ENCODE assay signal across 2 cellular contexts in the genomic region with DNA sequence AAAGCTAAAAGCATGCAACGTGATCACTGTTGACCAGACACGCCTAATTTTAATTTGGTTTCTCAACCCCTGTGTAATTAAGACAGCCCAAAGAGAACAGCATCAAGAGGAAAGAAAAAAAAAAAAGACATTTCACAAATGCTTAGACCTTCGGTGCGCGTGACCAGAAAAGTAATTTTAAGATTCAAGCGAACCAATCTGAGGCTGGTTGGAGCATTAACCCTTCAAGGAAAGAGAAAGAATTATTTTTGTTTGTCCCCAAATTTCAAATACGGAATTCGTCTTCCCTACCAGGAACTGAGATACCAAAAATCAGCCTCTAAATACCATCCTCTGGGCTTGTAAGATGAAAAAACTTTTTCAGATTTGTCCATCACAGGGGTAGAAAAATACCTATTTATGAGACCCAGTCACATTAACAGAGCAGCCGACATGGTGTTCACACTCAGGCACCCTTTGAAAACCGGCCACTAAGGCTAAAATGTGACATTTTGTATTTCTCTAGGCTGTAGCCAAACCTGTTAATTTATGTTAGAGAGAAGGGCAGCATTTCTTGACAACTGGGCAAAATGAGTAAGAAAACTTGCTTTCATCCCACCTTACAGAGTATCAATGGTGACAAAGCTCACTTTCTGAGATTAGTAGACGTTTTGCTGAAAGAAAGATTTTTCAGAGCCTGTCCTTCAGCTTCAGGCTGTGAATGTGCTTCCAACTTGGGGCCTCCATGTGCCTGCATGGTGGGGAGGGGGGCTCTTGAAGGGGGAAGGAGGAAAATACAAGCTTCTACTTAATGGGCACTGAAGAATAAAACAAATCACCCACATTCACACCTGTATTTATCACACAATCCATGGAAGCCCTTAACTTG.
TF ChIP-seq lines count a peak whose summit lies in the region.

No MANE protein-coding gene starts in this region.

TF ChIP-seq in SK-N-SH, 30 proteins besides CTCF, POLR2A, EP300 and RAD21 (continued from another document):
- TF ChIP-seq YY1 (IDR thresholded peaks at IDR 0.05; ENCODE audit: low read depth) (no peak), TCF12 (IDR thresholded peaks at IDR 0.05) (no peak), JUND (IDR thresholded peaks at IDR 0.05) (no peak), MXI1 (IDR thresholded peaks at IDR 0.05; ENCODE audit: low read depth, low read length) (no peak), GABPA (IDR thresholded peaks at IDR 0.05; ENCODE audit: low read depth) (no peak), TEAD4 (IDR thresholded peaks at IDR 0.05; ENCODE audit: borderline replicate concordance, insufficient read depth) (no peak), RFX5 (IDR thresholded peaks at IDR 0.05; ENCODE audit: low read length) (no peak)
- TF ChIP-seq, protein P1, sequence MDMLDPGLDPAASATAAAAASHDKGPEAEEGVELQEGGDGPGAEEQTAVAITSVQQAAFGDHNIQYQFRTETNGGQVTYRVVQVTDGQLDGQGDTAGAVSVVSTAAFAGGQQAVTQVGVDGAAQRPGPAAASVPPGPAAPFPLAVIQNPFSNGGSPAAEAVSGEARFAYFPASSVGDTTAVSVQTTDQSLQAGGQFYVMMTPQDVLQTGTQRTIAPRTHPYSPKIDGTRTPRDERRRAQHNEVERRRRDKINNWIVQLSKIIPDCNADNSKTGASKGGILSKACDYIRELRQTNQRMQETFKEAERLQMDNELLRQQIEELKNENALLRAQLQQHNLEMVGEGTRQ (IDR thresholded peaks at IDR 0.05; ENCODE audit: borderline replicate concordance, low read depth, low read length), result no peak
- TF ChIP-seq, protein P2, sequence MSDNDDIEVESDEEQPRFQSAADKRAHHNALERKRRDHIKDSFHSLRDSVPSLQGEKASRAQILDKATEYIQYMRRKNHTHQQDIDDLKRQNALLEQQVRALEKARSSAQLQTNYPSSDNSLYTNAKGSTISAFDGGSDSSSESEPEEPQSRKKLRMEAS (IDR thresholded peaks at IDR 0.05; ENCODE audit: low read depth), result no peak
- TF ChIP-seq, protein P3, sequence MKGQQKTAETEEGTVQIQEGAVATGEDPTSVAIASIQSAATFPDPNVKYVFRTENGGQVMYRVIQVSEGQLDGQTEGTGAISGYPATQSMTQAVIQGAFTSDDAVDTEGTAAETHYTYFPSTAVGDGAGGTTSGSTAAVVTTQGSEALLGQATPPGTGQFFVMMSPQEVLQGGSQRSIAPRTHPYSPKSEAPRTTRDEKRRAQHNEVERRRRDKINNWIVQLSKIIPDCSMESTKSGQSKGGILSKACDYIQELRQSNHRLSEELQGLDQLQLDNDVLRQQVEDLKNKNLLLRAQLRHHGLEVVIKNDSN (IDR thresholded peaks at IDR 0.05; ENCODE audit: borderline replicate concordance, low read depth), result no peak

TF ChIP-seq in SK-N-SH treated with all-trans-retinoic acid at 6 μM for 48 hours, 23 proteins besides CTCF, POLR2A, EP300 and RAD21 (continued from another document):
- TF ChIP-seq, protein P4, sequence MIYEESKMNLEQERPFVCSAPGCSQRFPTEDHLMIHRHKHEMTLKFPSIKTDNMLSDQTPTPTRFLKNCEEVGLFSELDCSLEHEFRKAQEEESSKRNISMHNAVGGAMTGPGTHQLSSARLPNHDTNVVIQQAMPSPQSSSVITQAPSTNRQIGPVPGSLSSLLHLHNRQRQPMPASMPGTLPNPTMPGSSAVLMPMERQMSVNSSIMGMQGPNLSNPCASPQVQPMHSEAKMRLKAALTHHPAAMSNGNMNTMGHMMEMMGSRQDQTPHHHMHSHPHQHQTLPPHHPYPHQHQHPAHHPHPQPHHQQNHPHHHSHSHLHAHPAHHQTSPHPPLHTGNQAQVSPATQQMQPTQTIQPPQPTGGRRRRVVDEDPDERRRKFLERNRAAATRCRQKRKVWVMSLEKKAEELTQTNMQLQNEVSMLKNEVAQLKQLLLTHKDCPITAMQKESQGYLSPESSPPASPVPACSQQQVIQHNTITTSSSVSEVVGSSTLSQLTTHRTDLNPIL (CRISPR knock-in tag; IDR thresholded peaks at IDR 0.05; ENCODE audit: low read depth), result no peak
- TF ChIP-seq SNAI2 (CRISPR knock-in tag; IDR thresholded peaks at IDR 0.05) (no peak), GLIS3 (CRISPR knock-in tag; IDR thresholded peaks at IDR 0.05) (no peak), ZFP3 (CRISPR knock-in tag; IDR thresholded peaks at IDR 0.05) (no peak), ZNF70 (CRISPR knock-in tag; IDR thresholded peaks at IDR 0.05) (no peak), CSDC2 (CRISPR knock-in tag; IDR thresholded peaks at IDR 0.05) (no peak), OSR1 (CRISPR knock-in tag; IDR thresholded peaks at IDR 0.05) (no peak), ZNF565 (CRISPR knock-in tag; conservative IDR thresholded peaks at IDR 0.05; ENCODE audit: low read depth) (no peak), ZNF8 (CRISPR knock-in tag; IDR thresholded peaks at IDR 0.05) (no peak), ZC3H10 (CRISPR knock-in tag; IDR thresholded peaks at IDR 0.05) (no peak), TCF4 (CRISPR knock-in tag; IDR thresholded peaks at IDR 0.05; ENCODE audit: borderline replicate concordance) (no peak), RARB (CRISPR knock-in tag; IDR thresholded peaks at IDR 0.05) (no peak)
- TF ChIP-seq, protein P5, sequence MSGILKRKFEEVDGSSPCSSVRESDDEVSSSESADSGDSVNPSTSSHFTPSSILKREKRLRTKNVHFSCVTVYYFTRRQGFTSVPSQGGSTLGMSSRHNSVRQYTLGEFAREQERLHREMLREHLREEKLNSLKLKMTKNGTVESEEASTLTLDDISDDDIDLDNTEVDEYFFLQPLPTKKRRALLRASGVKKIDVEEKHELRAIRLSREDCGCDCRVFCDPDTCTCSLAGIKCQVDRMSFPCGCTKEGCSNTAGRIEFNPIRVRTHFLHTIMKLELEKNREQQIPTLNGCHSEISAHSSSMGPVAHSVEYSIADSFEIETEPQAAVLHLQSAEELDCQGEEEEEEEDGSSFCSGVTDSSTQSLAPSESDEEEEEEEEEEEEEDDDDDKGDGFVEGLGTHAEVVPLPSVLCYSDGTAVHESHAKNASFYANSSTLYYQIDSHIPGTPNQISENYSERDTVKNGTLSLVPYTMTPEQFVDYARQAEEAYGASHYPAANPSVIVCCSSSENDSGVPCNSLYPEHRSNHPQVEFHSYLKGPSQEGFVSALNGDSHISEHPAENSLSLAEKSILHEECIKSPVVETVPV (CRISPR knock-in tag; IDR thresholded peaks at IDR 0.05), result no peak
- TF ChIP-seq, protein P6, sequence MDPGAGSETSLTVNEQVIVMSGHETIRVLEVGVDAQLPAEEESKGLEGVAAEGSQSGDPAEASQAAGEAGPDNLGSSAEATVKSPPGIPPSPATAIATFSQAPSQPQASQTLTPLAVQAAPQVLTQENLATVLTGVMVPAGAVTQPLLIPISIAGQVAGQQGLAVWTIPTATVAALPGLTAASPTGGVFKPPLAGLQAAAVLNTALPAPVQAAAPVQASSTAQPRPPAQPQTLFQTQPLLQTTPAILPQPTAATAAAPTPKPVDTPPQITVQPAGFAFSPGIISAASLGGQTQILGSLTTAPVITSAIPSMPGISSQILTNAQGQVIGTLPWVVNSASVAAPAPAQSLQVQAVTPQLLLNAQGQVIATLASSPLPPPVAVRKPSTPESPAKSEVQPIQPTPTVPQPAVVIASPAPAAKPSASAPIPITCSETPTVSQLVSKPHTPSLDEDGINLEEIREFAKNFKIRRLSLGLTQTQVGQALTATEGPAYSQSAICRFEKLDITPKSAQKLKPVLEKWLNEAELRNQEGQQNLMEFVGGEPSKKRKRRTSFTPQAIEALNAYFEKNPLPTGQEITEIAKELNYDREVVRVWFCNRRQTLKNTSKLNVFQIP (CRISPR knock-in tag; IDR thresholded peaks at IDR 0.05; ENCODE audit: borderline replicate concordance, low read depth), result no peak
- TF ChIP-seq, protein P7, sequence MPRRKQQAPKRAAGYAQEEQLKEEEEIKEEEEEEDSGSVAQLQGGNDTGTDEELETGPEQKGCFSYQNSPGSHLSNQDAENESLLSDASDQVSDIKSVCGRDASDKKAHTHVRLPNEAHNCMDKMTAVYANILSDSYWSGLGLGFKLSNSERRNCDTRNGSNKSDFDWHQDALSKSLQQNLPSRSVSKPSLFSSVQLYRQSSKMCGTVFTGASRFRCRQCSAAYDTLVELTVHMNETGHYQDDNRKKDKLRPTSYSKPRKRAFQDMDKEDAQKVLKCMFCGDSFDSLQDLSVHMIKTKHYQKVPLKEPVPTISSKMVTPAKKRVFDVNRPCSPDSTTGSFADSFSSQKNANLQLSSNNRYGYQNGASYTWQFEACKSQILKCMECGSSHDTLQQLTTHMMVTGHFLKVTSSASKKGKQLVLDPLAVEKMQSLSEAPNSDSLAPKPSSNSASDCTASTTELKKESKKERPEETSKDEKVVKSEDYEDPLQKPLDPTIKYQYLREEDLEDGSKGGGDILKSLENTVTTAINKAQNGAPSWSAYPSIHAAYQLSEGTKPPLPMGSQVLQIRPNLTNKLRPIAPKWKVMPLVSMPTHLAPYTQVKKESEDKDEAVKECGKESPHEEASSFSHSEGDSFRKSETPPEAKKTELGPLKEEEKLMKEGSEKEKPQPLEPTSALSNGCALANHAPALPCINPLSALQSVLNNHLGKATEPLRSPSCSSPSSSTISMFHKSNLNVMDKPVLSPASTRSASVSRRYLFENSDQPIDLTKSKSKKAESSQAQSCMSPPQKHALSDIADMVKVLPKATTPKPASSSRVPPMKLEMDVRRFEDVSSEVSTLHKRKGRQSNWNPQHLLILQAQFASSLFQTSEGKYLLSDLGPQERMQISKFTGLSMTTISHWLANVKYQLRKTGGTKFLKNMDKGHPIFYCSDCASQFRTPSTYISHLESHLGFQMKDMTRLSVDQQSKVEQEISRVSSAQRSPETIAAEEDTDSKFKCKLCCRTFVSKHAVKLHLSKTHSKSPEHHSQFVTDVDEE (CRISPR knock-in tag; IDR thresholded peaks at IDR 0.05), result no peak
